In genomic region chr5:528625-529511, GRCh38 we compare ENCODE assay signal across 13 cellular contexts. TPM values are rescaled to one million over a fixed set of nuclear protein-coding genes. Genes with fewer than 3 reads are reported as not detected.
DNase-seq lines count a peak whose midpoint lies in the region; ATAC-seq and TF ChIP-seq lines count a peak whose summit lies in the region.
"Had no signal": no experiment of that assay in that cellular context is flagged by ENCODE, and none has a peak within 500 bp of the region (broad histone marks: within the 10 kb centered on the region; RNA-seq: fewer than 3 reads in every experiment).

No MANE protein-coding gene starts in this region.

- no peak overlapping the region for H3K9ac ChIP-seq in neural progenitor cell
- H3K9ac ChIP-seq: SK-N-SH had no signal

- POLR2A ChIA-PET in activated CD8-positive, alpha-beta T cell treated with anti-CD3 and anti-CD28 coated beads, Interleukin-2, amount 10 ng/mL, durations not matched to agents 7 days and 5 days (lab: Charles Lee) = interaction anchor here (0.8 to 1.4 kb wide), 4 partner anchors 9 to 22 kb away, joined by 3 to 7 read pairs (median 4); no protein-coding TSS in a partner anchor

- peaks cover 60% of the 10 kb centered on the region for H3K27me3 Mint-ChIP-seq in GM23338 (ENCODE audit: insufficient read depth, low read depth, poor library complexity)
- peaks cover 57% of the 10 kb centered on the region for H3K27me3 Mint-ChIP-seq in activated CD8-positive, alpha-beta T cell treated with anti-CD3 and anti-CD28 coated beads, Interleukin-2, amount 10 ng/mL, durations not matched to agents 7 days and 5 days (ENCODE audit: low read depth)
- peaks cover 54% of the 10 kb centered on the region for H3K27me3 Mint-ChIP-seq in neural progenitor cell (ENCODE audit: insufficient read depth, low read depth)

- H3K9me2 ChIP-seq in GM23338 (ENCODE audit: insufficient read depth) = no peaks in the 10 kb centered on the region
- H3K9me2 ChIP-seq: SK-N-SH had no signal

- H3K27ac ChIP-seq in GM23338 (ENCODE audit: low read depth) (no peak overlapping the region), neural progenitor cell (no peak overlapping the region), breast epithelium (no peak overlapping the region)
- H3K27ac ChIP-seq: thoracic aorta had no signal

- no peaks in the 10 kb centered on the region; the same call in 2 of the 3 replicates for H3K36me3 Mint-ChIP-seq in GM23338 (ENCODE audit: low read depth)
- H3K36me3 Mint-ChIP-seq in activated CD8-positive, alpha-beta T cell treated with anti-CD3 and anti-CD28 coated beads, Interleukin-2, amount 10 ng/mL, durations not matched to agents 7 days and 5 days (ENCODE audit: low read depth) = no peaks in the 10 kb centered on the region
- no peaks in the 10 kb centered on the region for H3K36me3 Mint-ChIP-seq in neural progenitor cell

- no peak for TF ChIP-seq POLR2A in breast epithelium (IDR thresholded peaks at IDR 0.05)

- H3K27ac Mint-ChIP-seq in GM23338 (no peak overlapping the region), neural progenitor cell (no peak overlapping the region)
- peak overlapping the region; percentile 22 for H3K27ac Mint-ChIP-seq in activated CD8-positive, alpha-beta T cell treated with anti-CD3 and anti-CD28 coated beads, Interleukin-2, amount 10 ng/mL, durations not matched to agents 7 days and 5 days

- H4K20me1 ChIP-seq in GM23338 (replicated peaks; ENCODE audit: insufficient read depth) (no peaks in the 10 kb centered on the region), neural progenitor cell (ENCODE audit: low read depth) (peaks cover 39% of the 10 kb centered on the region)

- TF ChIP-seq CTCF in GM23338 (conservative IDR thresholded peaks at IDR 0.05; ENCODE audit: low read depth in 2 of 2) = peak; percentile 24 to 35; a peak in 3 of 4 replicates
- peak; percentile 7 for TF ChIP-seq CTCF in neural progenitor cell (IDR thresholded peaks at IDR 0.05)
- TF ChIP-seq CTCF in breast epithelium (IDR thresholded peaks at IDR 0.05) = no peak

- H3K9me3 ChIP-seq in neural progenitor cell (ENCODE audit: low read depth) (no peaks in the 10 kb centered on the region), breast epithelium (no peaks in the 10 kb centered on the region)
- H3K9me3 ChIP-seq: SK-N-SH, thoracic aorta had no signal

- CTCF ChIA-PET in activated CD8-positive, alpha-beta T cell treated with anti-CD3 and anti-CD28 coated beads, Interleukin-2, amount 10 ng/mL, durations not matched to agents 7 days and 5 days (lab: Charles Lee) = interaction anchor here (0.6 to 1.5 kb wide), 7 partner anchors 11 to 211 kb away, joined by 3 to 5 read pairs (median 4); no protein-coding TSS in a partner anchor

- peaks cover 59% of the 10 kb centered on the region for H3K27me3 ChIP-seq in GM23338 (ENCODE audit: insufficient read depth)
- H3K27me3 ChIP-seq in neural progenitor cell = peaks cover 98% of the 10 kb centered on the region
- peaks cover 16 to 94% of the 10 kb centered on the region in 2 donors for H3K27me3 ChIP-seq in breast epithelium

- H3K4me1 ChIP-seq in GM23338 (ENCODE audit: insufficient read depth) (no peaks in the 10 kb centered on the region), neural progenitor cell (peaks cover 19% of the 10 kb centered on the region), breast epithelium (peaks cover 0 to 5% of the 10 kb centered on the region in 2 donors)

- H3F3A ChIP-seq in GM23338 (replicated peaks; ENCODE audit: low read depth) (0 out of 2 replicates have a peak, but pooled peaks cover 6% of the 10 kb centered on the region), neural progenitor cell (ENCODE audit: low read depth) (no peaks in the 10 kb centered on the region)

- ATAC-seq in GM23338 = peak; percentile 15
- peak; percentile 48 for ATAC-seq in activated CD8-positive, alpha-beta T cell treated with anti-CD3 and anti-CD28 coated beads, Interleukin-2, amount 10 ng/mL, durations not matched to agents 7 days and 5 days
- ATAC-seq: esophagus mucosa had no signal

- H2AFZ ChIP-seq in GM23338 = peak overlapping the region; percentile 14; the same call in 1 of the 2 replicates
- no peak overlapping the region for H2AFZ ChIP-seq in neural progenitor cell (replicated peaks)

- no peak overlapping the region; the same call in 1 of the 2 replicates for H3K4me2 ChIP-seq in GM23338
- peak overlapping the region; percentile 64 for H3K4me2 ChIP-seq in neural progenitor cell
- H3K4me2 ChIP-seq: SK-N-SH had no signal

- H3K4me3 Mint-ChIP-seq in GM23338 (peak overlapping the region; percentile 48; the same call in 2 of the 3 replicates), neural progenitor cell (peak overlapping the region; percentile 61)
- peak overlapping the region; percentile 45 for H3K4me3 Mint-ChIP-seq in activated CD8-positive, alpha-beta T cell treated with anti-CD3 and anti-CD28 coated beads, Interleukin-2, amount 10 ng/mL, durations not matched to agents 7 days and 5 days
- H3K4me3 Mint-ChIP-seq: neural crest cell had no signal

- no peaks in the 10 kb centered on the region for H3K9me3 Mint-ChIP-seq in GM23338
- H3K9me3 Mint-ChIP-seq in activated CD8-positive, alpha-beta T cell treated with anti-CD3 and anti-CD28 coated beads, Interleukin-2, amount 10 ng/mL, durations not matched to agents 7 days and 5 days (ENCODE audit: insufficient read depth) = no peaks in the 10 kb centered on the region
- H3K9me3 Mint-ChIP-seq in neural progenitor cell = no peaks in the 10 kb centered on the region
- H3K9me3 Mint-ChIP-seq: neural crest cell had no signal

- 0 out of 2 replicates have a peak overlapping the region, but pooled peaks have one; percentile 37 for H3K4me3 ChIP-seq in GM23338
- no peak overlapping the region for H3K4me3 ChIP-seq in neural progenitor cell
- peak overlapping the region in 1 of 3 donors; percentile 25 for H3K4me3 ChIP-seq in breast epithelium
- H3K4me3 ChIP-seq: thoracic aorta had no signal

- intact Hi-C loops in breast epithelium (cut with DNase I; ENCODE audit: low total_unique reads) = no loop called here

- DNase-seq in NCI-H748 (lab: John Stamatoyannopoulos, UW; ENCODE audit: unreplicated experiment) (peak; percentile 57), NCI-H748 treated with DMSO at 0.1 percent for 48 hours (lab: John Stamatoyannopoulos, UW) (no peak), GM23338 (ENCODE audit: low spot score) (peak; percentile 38), neural progenitor cell (ENCODE audit: low spot score) (no peak), breast epithelium (ENCODE audit: low spot score in 2 of 2) (no peak), putamen (ENCODE audit: low spot score) (no peak), SKM-1 (lab: John Stamatoyannopoulos, UW; ENCODE audit: unreplicated experiment) (no peak)
- peak; percentile 48 for DNase-seq in activated CD8-positive, alpha-beta T cell treated with anti-CD3 and anti-CD28 coated beads, Interleukin-2, amount 10 ng/mL, durations not matched to agents 7 days and 5 days
- DNase-seq: NCI-H1694 treated with DMSO at 0.1 percent for 48 hours had no signal

- H3K4me1 Mint-ChIP-seq in GM23338 (peaks cover 23% of the 10 kb centered on the region), neural progenitor cell (peaks cover 33% of the 10 kb centered on the region)
- peaks cover 49% of the 10 kb centered on the region for H3K4me1 Mint-ChIP-seq in activated CD8-positive, alpha-beta T cell treated with anti-CD3 and anti-CD28 coated beads, Interleukin-2, amount 10 ng/mL, durations not matched to agents 7 days and 5 days (ENCODE audit: low read depth)

- H3K36me3 ChIP-seq in GM23338 (ENCODE audit: insufficient read depth) (no peaks in the 10 kb centered on the region), neural progenitor cell (no peaks in the 10 kb centered on the region), breast epithelium (no peaks in the 10 kb centered on the region)
- H3K36me3 ChIP-seq: thoracic aorta had no signal

- H3K79me2 ChIP-seq in GM23338 (replicated peaks; ENCODE audit: insufficient read depth) (no peaks in the 10 kb centered on the region), neural progenitor cell (ENCODE audit: low read depth) (no peaks in the 10 kb centered on the region)

TF ChIP-seq in GM23338, 12 proteins besides CTCF, POLR2A, EP300 and RAD21 (continues in another document):
- TF ChIP-seq ZNF114 (CRISPR knock-in tag; IDR thresholded peaks at IDR 0.05) = no peak

RNA-seq across cellular contexts. Expression of gene SLC9A3, which starts 4.6 kb away (rescaled TPM):
- 2.2 and 3.1 TPM in 2 replicates for total RNA-seq in GM23338 (2014; rRNA removed; shearing (Covaris generic))
- polyA plus RNA-seq in GM23338 (2016; fragmentation: Nextera tagmentation; extraction: Ambion mirVana) = 0.39 and 0.75 TPM in 2 replicates
- 1 to 10 TPM; 1.6 to 1.9 TPM for total RNA-seq in activated CD8-positive, alpha-beta T cell treated with anti-CD3 and anti-CD28 coated beads, Interleukin-2, amount 10 ng/mL, durations not matched to agents 7 days and 5 days
- total RNA-seq in neural progenitor cell (ENCODE audit: low replicate concordance) (1.4 and 3.6 TPM in 2 replicates), breast epithelium (1 to 10 TPM; 1.1 to 5.6 (median 2.3) TPM)

Comparison
In these comparisons a context has a peak if more than half of its experiments do, and no peak if none do; other contexts are left out.
1. DNase-seq: peak in NCI-H748 (single experiment), GM23338 (single experiment) and activated CD8-positive, alpha-beta T cell treated with anti-CD3 and anti-CD28 coated beads, Interleukin-2, amount 10 ng/mL, durations not matched to agents 7 days and 5 days (single experiment); none in NCI-H748 treated with DMSO at 0.1 percent for 48 hours (single experiment), neural progenitor cell (single experiment), breast epithelium (0 of 2), putamen (single experiment) and SKM-1 (single experiment).
2. CTCF ChIP-seq: peak in GM23338 (2 of 2) and neural progenitor cell (single experiment); none in breast epithelium (0 of 3).
3. Peak in every context shown above with its lines, with median percentiles within 50 percentile points of each other: H3K4me3 Mint-ChIP-seq.